10 cellular contexts compared by ENCODE assay signal in genomic region chr6:3517350-3517749, GRCh38.
DNase-seq lines count a peak whose midpoint lies in the region; ATAC-seq, FAIRE-seq and TF ChIP-seq lines count a peak whose summit lies in the region.
"Had no signal": no experiment of that assay in that cellular context is flagged by ENCODE, and none has a peak within 500 bp of the region (broad histone marks: within the 10 kb centered on the region; RNA-seq: fewer than 3 reads in every experiment).

No MANE protein-coding gene starts in this region.

- intact Hi-C loops in left lung (cut with DNase I) (no loop called here), colonic mucosa (cut with DNase I) (no loop called here)

- TF ChIP-seq CTCF in AG09309 (IDR thresholded peaks at IDR 0.05; ENCODE audit: control insufficient read depth, insufficient read depth, low read depth, low read length, missing control alignments) (no peak), brain microvascular endothelial cell (IDR thresholded peaks at IDR 0.05; ENCODE audit: low read depth, low read length, missing control alignments) (no peak), left lung (IDR thresholded peaks at IDR 0.05) (no peak), colonic mucosa (IDR thresholded peaks at IDR 0.05) (no peak)

- ATAC-seq in left lung (peak; percentile 15), HG03135 (IDR thresholded peaks at IDR 0.05; ENCODE audit: unreplicated experiment) (no peak), GM18867 (IDR thresholded peaks at IDR 0.05; ENCODE audit: unreplicated experiment) (no peak)

- H3K4me1 ChIP-seq in left lung (no peaks in the 10 kb centered on the region), colonic mucosa (no peaks in the 10 kb centered on the region)

- DNase-seq in AG09309 (ENCODE audit: low read depth) (peak; percentile 93), HTR-8/SVneo (ENCODE audit: insufficient read length, low spot score) (peak; percentile 53), brain microvascular endothelial cell (peak; percentile 80), left lung (no peak), colonic mucosa (no peak), NCI-H2107 (lab: John Stamatoyannopoulos, UW) (no peak)
- DNase-seq: activated CD4-positive, CD25-positive, alpha-beta regulatory T cell treated with anti-CD3 and anti-CD28 coated beads, Interleukin-2, amount 50 U/mL, for 72 hours; NCI-H1930 had no signal

- H3K9me3 ChIP-seq in left lung: no peaks in the 10 kb centered on the region
- H3K9me3 ChIP-seq in colonic mucosa: no peaks in the 10 kb centered on the region

- H3K4me3 ChIP-seq in AG09309 (ENCODE audit: control insufficient read depth, low read depth, low read length) (no peak overlapping the region), brain microvascular endothelial cell (ENCODE audit: low read depth, low read length) (no peak overlapping the region), left lung (no peak overlapping the region), colonic mucosa (no peak overlapping the region)

- in situ Hi-C loops in brain microvascular endothelial cell (cut with HindIII; ENCODE audit: low pct_ligation_motif_present, low sequenced_read_pairs): no loop called here

- H3K27ac ChIP-seq in brain microvascular endothelial cell: no peak overlapping the region
- H3K27ac ChIP-seq in left lung: no peak overlapping the region
- no peak overlapping the region for H3K27ac ChIP-seq in colonic mucosa

- FAIRE-seq in HTR-8/SVneo (lab: Jason Lieb, UNC): peak; percentile 94

- H3K36me3 ChIP-seq in brain microvascular endothelial cell (replicated peaks) (no peaks in the 10 kb centered on the region), left lung (no peaks in the 10 kb centered on the region), colonic mucosa (no peaks in the 10 kb centered on the region)

- no peak overlapping the region for H3K9ac ChIP-seq in colonic mucosa (ENCODE audit: low read depth in 2 of 2, low read length in 2 of 2)

- H3K27me3 ChIP-seq in brain microvascular endothelial cell (replicated peaks) (no peaks in the 10 kb centered on the region), left lung (no peaks in the 10 kb centered on the region), colonic mucosa (no peaks in the 10 kb centered on the region)

Comparison
In these comparisons a context has a peak if more than half of its experiments do, and no peak if none do; other contexts are left out.
1. DNase-seq: peak in AG09309 (single experiment), HTR-8/SVneo (single experiment) and brain microvascular endothelial cell (single experiment); none in left lung (0 of 2), colonic mucosa (single experiment) and NCI-H2107 (single experiment).